Comparison of ENCODE assay signal across 8 cellular contexts in genomic region chr6:28349892-28350737, GRCh38. TPM values are rescaled to one million over a fixed set of nuclear protein-coding genes. Genes with fewer than 3 reads are reported as not detected.
A peak's percentile ranks its signal among the peaks of the same experiment; 100 is the strongest.
DNase-seq lines count a peak whose midpoint lies in the region; ATAC-seq lines count a peak whose summit lies in the region.

ZKSCAN3 (plus strand) TSS chr6:28349947; CDS start chr6:28359587, 9,640 bp downstream.

- peaks cover 5% of the 10 kb centered on the region for H3K79me1 ChIP-seq in mesendoderm (ENCODE audit: low read length)

- peak within 1 kb of the TSS; percentile 42 for H3K27ac ChIP-seq in mesendoderm (ENCODE audit: low read depth, low read length)

- H3K56ac ChIP-seq in mesendoderm (ENCODE audit: low read length) = peak within 1 kb of the TSS; percentile 85

- no peaks in the 10 kb centered on the region for H3K9me3 ChIP-seq in endocrine pancreas (ENCODE audit: control insufficient read depth, low read length)

- peaks cover 12% of the 10 kb centered on the region for H3K79me2 ChIP-seq in mesendoderm (ENCODE audit: control insufficient read depth, insufficient read depth, low read length)

- H3K9ac ChIP-seq in endocrine pancreas (ENCODE audit: control insufficient read depth, insufficient read depth, low read length) = peak within 1 kb of the TSS; percentile 90
- H3K9ac ChIP-seq in mesendoderm (ENCODE audit: low read length) = peak within 1 kb of the TSS; percentile 72

- no peak within 1 kb of the TSS for H4K8ac ChIP-seq in mesendoderm (ENCODE audit: low read depth, low read length)

- H3K4me3 ChIP-seq in endocrine pancreas (ENCODE audit: control insufficient read depth, insufficient read depth, low read length) (peak within 1 kb of the TSS; percentile 99), mesendoderm (ENCODE audit: low read length) (peak within 1 kb of the TSS; percentile 92)

- peak within 1 kb of the TSS; percentile 55 for H3K18ac ChIP-seq in mesendoderm (ENCODE audit: low read length)

- DNase-seq in CMK (ENCODE audit: low read depth) (peak; percentile 78), NOMO-1 treated with DMSO at 0.1 percent for 48 hours (lab: John Stamatoyannopoulos, UW; ENCODE audit: unreplicated experiment) (peak; percentile 86), mesendoderm (peak; percentile 92)
- DNase-seq in activated CD8-positive, alpha-beta memory T cell treated with anti-CD3 and anti-CD28 coated beads for 48 hours (ENCODE audit: low read depth in 2 of 3, low spot score in 2 of 3) = peak; percentile 39 to 70 (median 61)
- peak; percentile 63 for DNase-seq in stimulated activated CD8-positive, alpha-beta memory T cell treated with anti-CD3 and anti-CD28 coated beads, Interleukin-15, amount 100 ng/mL, for 24 hours (ENCODE audit: low read depth)

- no peak within 1 kb of the TSS for H2BK120ac ChIP-seq in mesendoderm (ENCODE audit: low read depth, low read length)

- ATAC-seq in GM19397 (IDR thresholded peaks at IDR 0.05; ENCODE audit: unreplicated experiment) (peak; percentile 91), HG03558 (IDR thresholded peaks at IDR 0.05; ENCODE audit: extremely low read depth, unreplicated experiment) (peak; percentile 64)

- H3K27me3 ChIP-seq in endocrine pancreas (ENCODE audit: control insufficient read depth, insufficient read depth, low read length) (no peaks in the 10 kb centered on the region), mesendoderm (ENCODE audit: insufficient read depth, low read length, poor library complexity) (no peaks in the 10 kb centered on the region)

- H3K23ac ChIP-seq in mesendoderm (ENCODE audit: low read length) = no peak within 1 kb of the TSS

- H2BK5ac ChIP-seq in mesendoderm (ENCODE audit: low read length) = peak within 1 kb of the TSS; percentile 21

- H3K4me1 ChIP-seq in endocrine pancreas (ENCODE audit: control insufficient read depth, insufficient read depth, low read length) (peaks cover 10% of the 10 kb centered on the region), mesendoderm (ENCODE audit: control insufficient read depth, low read depth, low read length) (no peaks in the 10 kb centered on the region)

- H3K36me3 ChIP-seq in endocrine pancreas (ENCODE audit: control insufficient read depth, insufficient read depth, low read length) (no peaks in the 10 kb centered on the region), mesendoderm (ENCODE audit: control insufficient read depth, insufficient read depth, low read length) (no peaks in the 10 kb centered on the region)

- H2AK5ac ChIP-seq in mesendoderm (ENCODE audit: low read length) = no peak within 1 kb of the TSS

- H3K4me2 ChIP-seq in mesendoderm (ENCODE audit: low read length) = peak within 1 kb of the TSS; percentile 70

- no CpG with 5 or more reads among the region's 30 CpGs for WGBS in mesendoderm (ENCODE audit: extremely low coverage, insufficient coverage, low lambda C conversion rate)

- peak within 1 kb of the TSS; percentile 43 for H3K4ac ChIP-seq in mesendoderm (ENCODE audit: low read depth, low read length)

- peak within 1 kb of the TSS; percentile 85 for H2BK15ac ChIP-seq in mesendoderm (replicated peaks; ENCODE audit: low read depth)

- no peak within 1 kb of the TSS for H4K5ac ChIP-seq in mesendoderm (ENCODE audit: low read length)

RNA-seq across cellular contexts. Expression of gene ZKSCAN3, which starts in this region (rescaled TPM):
- polyA plus RNA-seq in mesendoderm (2013, experiment 1 of 2) = 2.9 TPM
- polyA plus RNA-seq in mesendoderm (2013, experiment 2 of 2) = 2.8 TPM

Comparison
In these comparisons a context has a peak if more than half of its experiments do, and no peak if none do; other contexts are left out.
1. Peak in every context shown above with its lines: DNase-seq, ATAC-seq, H3K4me3 ChIP-seq and H3K27ac ChIP-seq.